ENCODE assay signal across 20 cellular contexts in the genomic region with DNA sequence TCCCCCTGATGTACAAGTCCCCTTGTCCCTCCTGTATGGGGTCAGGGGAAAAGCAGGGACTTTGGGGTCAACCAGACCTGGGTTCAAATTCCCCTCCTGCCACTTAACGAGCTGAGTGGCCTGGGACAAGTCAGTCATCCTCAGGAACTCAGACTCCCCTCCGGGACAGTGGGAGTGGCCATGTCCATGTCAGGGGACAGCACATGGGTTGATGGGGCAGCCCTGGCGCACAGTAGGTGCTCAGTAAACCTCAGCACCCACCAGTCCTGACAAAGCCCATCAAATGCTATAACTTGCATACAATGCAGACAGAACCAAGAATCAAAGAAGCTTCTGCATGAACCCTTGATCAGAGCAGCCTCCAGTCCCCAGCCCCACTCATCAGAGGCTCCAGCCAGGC. TPM values are rescaled to one million over a fixed set of nuclear protein-coding genes. Genes with fewer than 3 reads are reported as not detected.
DNase-seq lines count a peak whose midpoint lies in the region; ATAC-seq and TF ChIP-seq lines count a peak whose summit lies in the region.
"Had no signal": no experiment of that assay in that cellular context is flagged by ENCODE, and none has a peak within 500 bp of the region (broad histone marks: within the 10 kb centered on the region; RNA-seq: fewer than 3 reads in every experiment).

No MANE protein-coding gene starts in this region.

- peak; percentile 18 for DNase-seq in activated T-cell treated with anti-CD3 and anti-CD28 coated beads, Interleukin-2, amount 50 U/mL, for 24 hours
- DNase-seq in activated T-cell treated with anti-CD3 and anti-CD28 coated beads, Interleukin-2, amount 50 U/mL, for 4 hours, result no peak
- DNase-seq in IMR-90 (no peak), sigmoid colon (peak; percentile 59), caudate nucleus (lab: John Stamatoyannopoulos, UW) (no peak), foreskin melanocyte (no peak)
- no peak for DNase-seq in stimulated activated effector memory CD8-positive, alpha-beta T cell treated with anti-CD3 and anti-CD28 coated beads, Interleukin-12 subunit alpha, Interleukin-12 subunit beta, amount 100 ng/mL, for 72 hours (ENCODE audit: low spot score in 2 of 2)
- DNase-seq: AML-193; CD4-positive, alpha-beta memory T cell; DMS153; DMS79; GDM1; GOT3; H9 had no signal

- no peaks in the 10 kb centered on the region for H3K9me3 Mint-ChIP-seq in activated T-cell treated with anti-CD3 and anti-CD28 coated beads, Interleukin-2, amount 50 U/mL, for 24 hours
- H3K9me3 Mint-ChIP-seq in activated T-cell treated with anti-CD3 and anti-CD28 coated beads, Interleukin-2, amount 50 U/mL, for 4 hours, result no peaks in the 10 kb centered on the region
- no peaks in the 10 kb centered on the region for H3K9me3 Mint-ChIP-seq in stimulated activated effector memory CD8-positive, alpha-beta T cell treated with anti-CD3 and anti-CD28 coated beads, Interleukin-12 subunit alpha, Interleukin-12 subunit beta, amount 100 ng/mL, for 72 hours
- H3K9me3 Mint-ChIP-seq: CD4-positive, alpha-beta memory T cell; H9 had no signal

- H3K56ac ChIP-seq in IMR-90 (ENCODE audit: extremely low read depth, insufficient read depth, low read length), result no peak overlapping the region

- CTCF ChIA-PET in IMR-90 (lab: Yijun Ruan, JAX), result no interaction called here

- no CpG with 5 or more reads among the region's 3 CpGs for WGBS in IMR-90 (ENCODE audit: extremely low coverage in 2 of 2, insufficient read length in 1 of 2), 2 experiments
- 59 to 84% methylated on average over 3 of the region's 3 CpGs for WGBS in sigmoid colon, 2 donors

- no peak for TF ChIP-seq RAD21 in IMR-90 (IDR thresholded peaks at IDR 0.05; ENCODE audit: low read length)

- no peak for TF ChIP-seq CTCF in IMR-90 (conservative IDR thresholded peaks at IDR 0.05; ENCODE audit: low read depth, low read length)
- no peak for TF ChIP-seq CTCF in sigmoid colon (IDR thresholded peaks at IDR 0.05)

- no peak overlapping the region for H3K4me3 ChIP-seq in IMR-90 (ENCODE audit: insufficient read depth, low read depth, low read length)
- H3K4me3 ChIP-seq in muscle layer of colon (ENCODE audit: low read depth in 1 of 2, low read length in 2 of 2), result no peak overlapping the region
- no peak overlapping the region for H3K4me3 ChIP-seq in sigmoid colon
- H3K4me3 ChIP-seq: A549 had no signal

- peaks cover 2% of the 10 kb centered on the region for H3K4me1 Mint-ChIP-seq in activated T-cell treated with anti-CD3 and anti-CD28 coated beads, Interleukin-2, amount 50 U/mL, for 24 hours (ENCODE audit: low read depth)
- no peaks in the 10 kb centered on the region for H3K4me1 Mint-ChIP-seq in activated T-cell treated with anti-CD3 and anti-CD28 coated beads, Interleukin-2, amount 50 U/mL, for 4 hours (ENCODE audit: low read depth)
- H3K4me1 Mint-ChIP-seq in stimulated activated effector memory CD8-positive, alpha-beta T cell treated with anti-CD3 and anti-CD28 coated beads, Interleukin-12 subunit alpha, Interleukin-12 subunit beta, amount 100 ng/mL, for 72 hours, result peaks cover 12% of the 10 kb centered on the region

- H3K9ac ChIP-seq in IMR-90 (ENCODE audit: low read depth, low read length) (no peak overlapping the region), muscle layer of colon (ENCODE audit: low read length) (no peak overlapping the region)

- ATAC-seq in activated T-cell treated with anti-CD3 and anti-CD28 coated beads, Interleukin-2, amount 50 U/mL, for 4 hours, result no peak
- no peak for ATAC-seq in IMR-90 (ENCODE audit: low read depth)
- no peak for ATAC-seq in stimulated activated effector memory CD8-positive, alpha-beta T cell treated with anti-CD3 and anti-CD28 coated beads, Interleukin-12 subunit alpha, Interleukin-12 subunit beta, amount 100 ng/mL, for 72 hours
- ATAC-seq: A549 had no signal

- TF ChIP-seq POLR2A in IMR-90 (IDR thresholded peaks at IDR 0.05; ENCODE audit: low read depth, low read length) (no peak), sigmoid colon (IDR thresholded peaks at IDR 0.05) (no peak)

- H3K4ac ChIP-seq in IMR-90 (ENCODE audit: low read depth, low read length), result no peak overlapping the region

- peaks cover 26% of the 10 kb centered on the region for H3K27me3 ChIP-seq in IMR-90 (ENCODE audit: control insufficient read depth, insufficient read depth, low read length)
- H3K27me3 ChIP-seq in muscle layer of colon (ENCODE audit: control insufficient read depth in 1 of 2, insufficient read depth in 2 of 2, low read length in 2 of 2), result no peaks in the 10 kb centered on the region
- no peaks in the 10 kb centered on the region for H3K27me3 ChIP-seq in sigmoid colon

- H4K8ac ChIP-seq in IMR-90 (ENCODE audit: low read depth in 2 of 2, low read length in 2 of 2), result no peak overlapping the region

- no peak for TF ChIP-seq EP300 in sigmoid colon (IDR thresholded peaks at IDR 0.05)

- dilution Hi-C loops in IMR-90 (cut with HindIII; ENCODE audit: low sequenced_read_pairs, unreplicated experiment), result no loop called here

- H3K9me1 ChIP-seq in IMR-90 (ENCODE audit: insufficient read depth, low read length), result no peaks in the 10 kb centered on the region

- no peaks in the 10 kb centered on the region for H3K79me1 ChIP-seq in IMR-90 (ENCODE audit: low read depth in 1 of 2, low read length in 2 of 2)

- H2BK15ac ChIP-seq in IMR-90 (ENCODE audit: low read depth, low read length), result no peak overlapping the region

- H2AK5ac ChIP-seq in IMR-90 (ENCODE audit: low read depth, low read length), result no peak overlapping the region

- H3K27ac ChIP-seq in IMR-90 (ENCODE audit: insufficient read depth, low read length), result no peak overlapping the region
- H3K27ac ChIP-seq in muscle layer of colon (ENCODE audit: low read depth, low read length), result peak overlapping the region; percentile 29
- peak overlapping the region in 2 of 4 donors; percentile 3 to 76 for H3K27ac ChIP-seq in sigmoid colon
- H3K27ac ChIP-seq in caudate nucleus (ENCODE audit: low read depth, low read length), result no peak overlapping the region
- H3K27ac ChIP-seq: 22Rv1, A549, HL-60 had no signal

- H3K4me1 ChIP-seq in IMR-90 (ENCODE audit: control insufficient read depth, insufficient read depth, low read length), result no peaks in the 10 kb centered on the region
- H3K4me1 ChIP-seq in muscle layer of colon (ENCODE audit: insufficient read depth, low read length), result peaks cover 33% of the 10 kb centered on the region
- peaks cover 0 to 51% (median 43%) of the 10 kb centered on the region in 4 donors for H3K4me1 ChIP-seq in sigmoid colon
- H3K4me1 ChIP-seq: A549 had no signal

- H3K23ac ChIP-seq in IMR-90 (ENCODE audit: low read depth, low read length), result no peak overlapping the region

- no peak overlapping the region for H3K4me2 ChIP-seq in IMR-90 (ENCODE audit: low read depth, low read length)
- H3K4me2 ChIP-seq: A549 had no signal

- H3K36me3 ChIP-seq in IMR-90 (ENCODE audit: control insufficient read depth, insufficient read depth, low read length) (no peaks in the 10 kb centered on the region), muscle layer of colon (ENCODE audit: insufficient read depth, low read length) (no peaks in the 10 kb centered on the region), sigmoid colon (no peaks in the 10 kb centered on the region)

- H3K9me3 ChIP-seq in IMR-90 (ENCODE audit: control insufficient read depth, insufficient read depth, low read length), result no peaks in the 10 kb centered on the region
- no peaks in the 10 kb centered on the region for H3K9me3 ChIP-seq in muscle layer of colon (ENCODE audit: low read length)
- H3K9me3 ChIP-seq in sigmoid colon, result no peaks in the 10 kb centered on the region
- H3K9me3 ChIP-seq: A549 had no signal

- H2AK9ac ChIP-seq in IMR-90 (replicated peaks; ENCODE audit: low read depth, low read length, poor library complexity), result no peak overlapping the region

- H4K91ac ChIP-seq in IMR-90 (ENCODE audit: insufficient read depth, low read depth, low read length), result no peak overlapping the region

- H3K27me3 Mint-ChIP-seq in activated T-cell treated with anti-CD3 and anti-CD28 coated beads, Interleukin-2, amount 50 U/mL, for 24 hours, result no peaks in the 10 kb centered on the region
- H3K27me3 Mint-ChIP-seq in activated T-cell treated with anti-CD3 and anti-CD28 coated beads, Interleukin-2, amount 50 U/mL, for 4 hours (ENCODE audit: low read depth), result peaks cover 6% of the 10 kb centered on the region

- H3K36me3 Mint-ChIP-seq in activated T-cell treated with anti-CD3 and anti-CD28 coated beads, Interleukin-2, amount 50 U/mL, for 24 hours (ENCODE audit: low read depth), result no peaks in the 10 kb centered on the region
- no peaks in the 10 kb centered on the region for H3K36me3 Mint-ChIP-seq in activated T-cell treated with anti-CD3 and anti-CD28 coated beads, Interleukin-2, amount 50 U/mL, for 4 hours (ENCODE audit: insufficient read depth)
- H3K36me3 Mint-ChIP-seq in stimulated activated effector memory CD8-positive, alpha-beta T cell treated with anti-CD3 and anti-CD28 coated beads, Interleukin-12 subunit alpha, Interleukin-12 subunit beta, amount 100 ng/mL, for 72 hours, result no peaks in the 10 kb centered on the region
- H3K36me3 Mint-ChIP-seq: CD14-positive monocyte; CD4-positive, alpha-beta memory T cell had no signal

- no peak overlapping the region for H3K14ac ChIP-seq in IMR-90 (replicated peaks; ENCODE audit: low read depth, low read length)

- intact Hi-C loops in IMR-90 (cut with micrococcal nuclease) (no loop called here), sigmoid colon (cut with DNase I) (no loop called here)

- H3K4me3 Mint-ChIP-seq in activated T-cell treated with anti-CD3 and anti-CD28 coated beads, Interleukin-2, amount 50 U/mL, for 24 hours, result no peak overlapping the region
- H3K4me3 Mint-ChIP-seq in activated T-cell treated with anti-CD3 and anti-CD28 coated beads, Interleukin-2, amount 50 U/mL, for 4 hours, result no peak overlapping the region
- H3K4me3 Mint-ChIP-seq in stimulated activated effector memory CD8-positive, alpha-beta T cell treated with anti-CD3 and anti-CD28 coated beads, Interleukin-12 subunit alpha, Interleukin-12 subunit beta, amount 100 ng/mL, for 72 hours, result no peak overlapping the region
- H3K4me3 Mint-ChIP-seq: CD14-positive monocyte; CD4-positive, alpha-beta memory T cell; H9 had no signal

- H3K18ac ChIP-seq in IMR-90 (ENCODE audit: low read depth, low read length), result no peak overlapping the region

- H4K20me1 ChIP-seq in IMR-90 (ENCODE audit: insufficient read depth, low read length), result no peaks in the 10 kb centered on the region

- in situ Hi-C loops in IMR-90 (cut with MboI; ENCODE audit: low sequenced_read_pairs), result no loop called here

- no peak overlapping the region for H4K5ac ChIP-seq in IMR-90 (ENCODE audit: low read depth, low read length)

- peak overlapping the region; percentile 17 for H2AFZ ChIP-seq in IMR-90 (replicated peaks; ENCODE audit: low read length, poor library complexity)

- POLR2A ChIA-PET in IMR-90 (lab: Charles Lee; ENCODE audit: unreplicated experiment), result no interaction called here

- no peak overlapping the region for H2BK120ac ChIP-seq in IMR-90 (ENCODE audit: low read depth, low read length)

- H2BK20ac ChIP-seq in IMR-90 (ENCODE audit: low read depth, low read length), result no peak overlapping the region

- H3K27ac Mint-ChIP-seq in activated T-cell treated with anti-CD3 and anti-CD28 coated beads, Interleukin-2, amount 50 U/mL, for 24 hours, result no peak overlapping the region
- no peak overlapping the region for H3K27ac Mint-ChIP-seq in stimulated activated effector memory CD8-positive, alpha-beta T cell treated with anti-CD3 and anti-CD28 coated beads, Interleukin-12 subunit alpha, Interleukin-12 subunit beta, amount 100 ng/mL, for 72 hours
- H3K27ac Mint-ChIP-seq: H9 had no signal

- no peak overlapping the region for H2BK5ac ChIP-seq in IMR-90 (ENCODE audit: low read depth, low read length, poor library complexity, severe bottlenecking)

- no TSS peak for BruUV-seq in IMR-90 (replicated peaks; lab: Mats Ljungman, UMichigan)

RNA-seq across cellular contexts. Expression of a gene that starts 30.0 kb away (rescaled TPM):
- total RNA-seq in activated T-cell treated with anti-CD3 and anti-CD28 coated beads, Interleukin-2, amount 50 U/mL, for 4 hours, result 1 to 10 TPM; 2.0 to 2.9 (median 2.3) TPM
- total RNA-seq in IMR-90 (2012; rRNA removed) (0.56 TPM in 1 of 2 replicates, not detected in the other), sigmoid colon (under 1 TPM in 2 of 4 donors, not detected in 2; 0.36 to 0.54 TPM)
- polyA plus RNA-seq in IMR-90 (2012; rRNA removed) (0.10 and 0.27 TPM in 2 replicates), sigmoid colon (under 1 TPM in 1 of 3 donors, not detected in 2; 0.09 TPM)
- 0.03 TPM in 1 of 2 replicates, not detected in the other for polyA plus RNA-seq in IMR-90 (2012; cell fraction: cytosol; rRNA removed)
- 1.1 and 1.3 TPM in 2 replicates for polyA plus RNA-seq in IMR-90 (2012; cell fraction: nucleus; rRNA removed; ENCODE audit: low replicate concordance)
- total RNA-seq: H9, HT1080 had no signal
- polyA plus RNA-seq: CD14-positive monocyte had no signal

Comparison
In these comparisons a context has a peak if more than half of its experiments do, and no peak if none do; other contexts are left out.
1. DNase-seq: peak in activated T-cell treated with anti-CD3 and anti-CD28 coated beads, Interleukin-2, amount 50 U/mL, for 24 hours (single experiment) and sigmoid colon (single experiment); none in activated T-cell treated with anti-CD3 and anti-CD28 coated beads, Interleukin-2, amount 50 U/mL, for 4 hours (single experiment), IMR-90 (single experiment), caudate nucleus (0 of 61), stimulated activated effector memory CD8-positive, alpha-beta T cell treated with anti-CD3 and anti-CD28 coated beads, Interleukin-12 subunit alpha, Interleukin-12 subunit beta, amount 100 ng/mL, for 72 hours (0 of 2) and foreskin melanocyte (single experiment).